16 cellular contexts compared by ENCODE assay signal in genomic region chr1:168977618-168978017, GRCh38.
"Had no signal": no experiment of that assay in that cellular context is flagged by ENCODE, and none has a peak within 500 bp of the region (broad histone marks: within the 10 kb centered on the region; RNA-seq: fewer than 3 reads in every experiment).

No MANE protein-coding gene starts in this region.

- H3K27me3 Mint-ChIP-seq: activated CD4-positive, alpha-beta T cell treated with anti-CD3 and anti-CD28 coated beads, Interleukin-2, amount 10 ng/mL, durations not matched to agents 7 days and 5 days; stimulated activated naive CD8-positive, alpha-beta T cell treated with anti-CD3 and anti-CD28 coated beads, Interleukin-15, Interleukin-2, amounts not matched to agents 100 ng/mL and 50 ng/mL, for 24 hours had no signal

- H2AFZ ChIP-seq: parathyroid adenoma had no signal

- H3K4me3 ChIP-seq: colonic mucosa, gastroesophageal sphincter, lower lobe of right lung, testis had no signal

- H3K9me3 Mint-ChIP-seq: stimulated activated naive CD8-positive, alpha-beta T cell treated with anti-CD3 and anti-CD28 coated beads, Interleukin-15, Interleukin-2, amounts not matched to agents 100 ng/mL and 50 ng/mL, for 24 hours had no signal

- H3K27ac Mint-ChIP-seq: activated CD4-positive, alpha-beta T cell treated with anti-CD3 and anti-CD28 coated beads, Interleukin-2, amount 10 ng/mL, durations not matched to agents 7 days and 5 days; activated naive CD4-positive, alpha-beta T cell treated with anti-CD3 and anti-CD28 coated beads for 36 hours; stimulated activated naive CD8-positive, alpha-beta T cell treated with anti-CD3 and anti-CD28 coated beads, Interleukin-15, Interleukin-2, amounts not matched to agents 100 ng/mL and 50 ng/mL, for 24 hours had no signal

- H3K9ac ChIP-seq: parathyroid adenoma had no signal

- H3K36me3 ChIP-seq: colonic mucosa, gastroesophageal sphincter, lower lobe of right lung had no signal

- H3K4me1 ChIP-seq: colonic mucosa, parathyroid adenoma had no signal

- H3K9me3 ChIP-seq: colonic mucosa, gastroesophageal sphincter, lower lobe of right lung, testis had no signal

- H3K4me1 Mint-ChIP-seq: activated CD4-positive, alpha-beta T cell treated with anti-CD3 and anti-CD28 coated beads, Interleukin-2, amount 10 ng/mL, durations not matched to agents 7 days and 5 days had no signal

- H3K27ac ChIP-seq: colonic mucosa, gastroesophageal sphincter, lower lobe of right lung, parathyroid adenoma, testis had no signal

- H3K79me2 ChIP-seq: parathyroid adenoma had no signal

- DNase-seq: activated CD4-positive, alpha-beta T cell treated with anti-CD3 and anti-CD28 coated beads, Interleukin-2, amount 10 ng/mL, durations not matched to agents 7 days and 5 days; activated CD4-positive, CD25-positive, alpha-beta regulatory T cell; activated CD8-positive, alpha-beta memory T cell treated with anti-CD3 and anti-CD28 coated beads for 24 hours; activated naive CD4-positive, alpha-beta T cell treated with anti-CD3 and anti-CD28 coated beads for 36 hours; colonic mucosa; effector CD8-positive, alpha-beta T cell; kidney glomerular epithelial cell; lower lobe of right lung; midbrain; retina; stimulated activated CD4-positive, alpha-beta T cell treated with anti-CD3 and anti-CD28 coated beads, Interleukin-15, amount 100 ng/mL, for 24 hours; stimulated activated CD4-positive, alpha-beta T cell treated with anti-CD3 and anti-CD28 coated beads, Interleukin-4, amount 100 ng/mL, for 24 hours; testis had no signal

- H3K27me3 ChIP-seq: colonic mucosa, gastroesophageal sphincter, testis had no signal

- H3K4me3 Mint-ChIP-seq: activated CD4-positive, alpha-beta T cell treated with anti-CD3 and anti-CD28 coated beads, Interleukin-2, amount 10 ng/mL, durations not matched to agents 7 days and 5 days; activated naive CD4-positive, alpha-beta T cell treated with anti-CD3 and anti-CD28 coated beads for 36 hours; stimulated activated naive CD8-positive, alpha-beta T cell treated with anti-CD3 and anti-CD28 coated beads, Interleukin-15, Interleukin-2, amounts not matched to agents 100 ng/mL and 50 ng/mL, for 24 hours had no signal
